ENCODE assay signal across 23 cellular contexts in the genomic region with DNA sequence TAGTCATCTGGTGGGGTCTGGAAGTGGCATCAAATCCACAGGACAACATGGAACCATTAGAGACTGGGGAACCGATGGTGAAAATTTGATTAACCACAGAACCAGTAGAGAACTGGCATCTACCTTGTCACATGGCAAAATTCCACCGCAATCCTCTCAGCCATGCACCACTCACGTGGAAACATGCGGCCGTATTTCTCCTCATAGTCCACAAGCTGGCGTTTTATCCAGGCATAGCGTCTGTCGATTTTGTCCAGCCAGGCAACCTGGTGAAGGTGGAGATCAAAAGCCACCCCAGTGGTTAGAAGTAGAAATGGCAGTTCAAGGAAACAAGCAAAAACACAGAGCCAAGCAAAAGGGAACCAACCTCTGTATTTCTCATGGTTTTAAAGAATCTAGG.
DNase-seq lines count a peak whose midpoint lies in the region; TF ChIP-seq lines count a peak whose summit lies in the region.
"Had no signal": no experiment of that assay in that cellular context is flagged by ENCODE, and none has a peak within 500 bp of the region (broad histone marks: within the 10 kb centered on the region; RNA-seq: fewer than 3 reads in every experiment).

No MANE protein-coding gene starts in this region.

- H3K27me3 Mint-ChIP-seq in HFFc6 (ENCODE audit: insufficient read depth) (peaks cover 2% of the 10 kb centered on the region; the same call in 1 of the 2 replicates), endodermal cell (ENCODE audit: insufficient read depth) (no peaks in the 10 kb centered on the region), neural crest cell (ENCODE audit: low read depth) (no peaks in the 10 kb centered on the region)
- H3K27me3 Mint-ChIP-seq: B cell had no signal

- H3K9me3 Mint-ChIP-seq in HFFc6 (no peaks in the 10 kb centered on the region), endodermal cell (no peaks in the 10 kb centered on the region), neural crest cell (no peaks in the 10 kb centered on the region)

- peaks cover 71% of the 10 kb centered on the region for H3K36me3 ChIP-seq in endodermal cell (ENCODE audit: control insufficient read depth, insufficient read depth, low read length)

- no peak overlapping the region for H3K9ac ChIP-seq in endodermal cell (ENCODE audit: extremely low read depth, low read length, poor library complexity, severe bottlenecking)

- H3K36me3 Mint-ChIP-seq in HFFc6 (ENCODE audit: low read depth) (peaks cover 40% of the 10 kb centered on the region), endodermal cell (ENCODE audit: low read depth) (peaks cover 61% of the 10 kb centered on the region), neural crest cell (ENCODE audit: low read depth) (peaks cover 15% of the 10 kb centered on the region)

- WGBS in endodermal cell (ENCODE audit: insufficient coverage in 1 of 2, insufficient read length in 1 of 2), 2 experiments: 95 to 100% methylated on average over 4 to 8 of the region's 8 CpGs

- no peaks in the 10 kb centered on the region for H3K9me3 ChIP-seq in endodermal cell (ENCODE audit: control insufficient read depth, low read length)
- H3K9me3 ChIP-seq: A549, Peyer's patch had no signal

- peaks cover 12% of the 10 kb centered on the region for H3K4me1 ChIP-seq in endodermal cell (ENCODE audit: control insufficient read depth, insufficient read depth, low read length)
- H3K4me1 ChIP-seq: Peyer's patch had no signal

- H3K27ac Mint-ChIP-seq in HFFc6 (no peak overlapping the region), endodermal cell (no peak overlapping the region), neural crest cell (ENCODE audit: unreplicated experiment) (no peak overlapping the region)
- H3K27ac Mint-ChIP-seq: B cell had no signal

- peak; percentile 34; the same call in 1 of the 2 replicates for TF ChIP-seq CTCF in HFFc6 (IDR thresholded peaks at IDR 0.05)
- peak; percentile 54 for TF ChIP-seq CTCF in endodermal cell (conservative IDR thresholded peaks at IDR 0.05)
- peak; percentile 18 for TF ChIP-seq CTCF in neural crest cell (conservative IDR thresholded peaks at IDR 0.05)

- peaks cover 8% of the 10 kb centered on the region for H3K4me1 Mint-ChIP-seq in HFFc6 (ENCODE audit: low read depth)
- peaks cover 17% of the 10 kb centered on the region for H3K4me1 Mint-ChIP-seq in endodermal cell
- H3K4me1 Mint-ChIP-seq in neural crest cell: peaks cover 4% of the 10 kb centered on the region
- H3K4me1 Mint-ChIP-seq: B cell had no signal

- no peak for DNase-seq in HFFc6
- peak; percentile 87 for DNase-seq in cerebellar cortex (ENCODE audit: low spot score)
- no peak for DNase-seq in endodermal cell
- DNase-seq in neural crest cell (ENCODE audit: low read depth, low spot score): no peak
- DNase-seq in stimulated activated CD4-positive, alpha-beta T cell treated with anti-CD3 and anti-CD28 coated beads, Interleukin-2, amount 100 ng/mL, for 24 hours: no peak
- no peak for DNase-seq in NCI-H1694 treated with DMSO at 0.1 percent for 48 hours (lab: John Stamatoyannopoulos, UW)
- DNase-seq in activated T-cell treated with anti-CD3 and anti-CD28 coated beads, Interleukin-2, amount 50 U/mL, for 1 hour: no peak
- no peak for DNase-seq in NCI-H526 (lab: John Stamatoyannopoulos, UW)
- DNase-seq: DMS53, EL, H7, MM.1S, NCI-H1105, NCI-H146, NCI-H2029 treated with DMSO at 0.1 percent for 48 hours, NCI-H226, NCI-H524, NCI-H82, Peyer's patch had no signal

- H3K4me3 Mint-ChIP-seq in HFFc6: no peak overlapping the region
- H3K4me3 Mint-ChIP-seq in endodermal cell: no peak overlapping the region
- no peak overlapping the region for H3K4me3 Mint-ChIP-seq in neural crest cell
- H3K4me3 Mint-ChIP-seq: B cell, CD14-positive monocyte had no signal

- no peak overlapping the region for H3K27ac ChIP-seq in endodermal cell (ENCODE audit: low read depth, low read length)
- H3K27ac ChIP-seq: A549, Peyer's patch had no signal

- H3K4me3 ChIP-seq in endodermal cell (ENCODE audit: low read length): no peak overlapping the region
- H3K4me3 ChIP-seq: A549, K562, Peyer's patch had no signal

- H3K27me3 ChIP-seq in endodermal cell (ENCODE audit: control insufficient read depth, insufficient read depth, low read length, poor library complexity, severe bottlenecking): no peaks in the 10 kb centered on the region
- H3K27me3 ChIP-seq: Peyer's patch had no signal
